12 cellular contexts compared by ENCODE assay signal in genomic region chr3:195119461-195120198, GRCh38.
A peak's percentile ranks its signal among the peaks of the same experiment; 100 is the strongest.
DNase-seq lines count a peak whose midpoint lies in the region; ATAC-seq and TF ChIP-seq lines count a peak whose summit lies in the region.
"Had no signal": no experiment of that assay in that cellular context is flagged by ENCODE, and none has a peak within 500 bp of the region (broad histone marks: within the 10 kb centered on the region; RNA-seq: fewer than 3 reads in every experiment).

No MANE protein-coding gene starts in this region.

- TF ChIP-seq CTCF in Caco-2 (IDR thresholded peaks at IDR 0.05; ENCODE audit: insufficient read depth in 1 of 2, low read depth in 1 of 2, low read length in 1 of 2, severe bottlenecking in 1 of 2, unreplicated experiment in 1 of 2) (no peak), PC-3 (conservative IDR thresholded peaks at IDR 0.05; ENCODE audit: low read depth, low read length) (no peak), fibroblast of lung (conservative IDR thresholded peaks at IDR 0.05 in 1 of 2, IDR thresholded peaks at IDR 0.05 in 1 of 2; ENCODE audit: low read depth in 1 of 2, low read length in 2 of 2) (no peak)

- H3K9me3 Mint-ChIP-seq in Caco-2 (ENCODE audit: unreplicated experiment): no peaks in the 10 kb centered on the region
- H3K9me3 Mint-ChIP-seq: activated B cell treated with CpG ODN at 0.5 μM for 24 hours; dendritic cell treated with granulocyte-macrophage colony-stimulating factor and Interleukin-4, amounts not matched to agents 40 ng/mL and 50 ng/mL, for 4 days had no signal

- H3K27me3 Mint-ChIP-seq in Caco-2 (ENCODE audit: insufficient read depth, unreplicated experiment): no peaks in the 10 kb centered on the region
- H3K27me3 Mint-ChIP-seq: activated B cell treated with CpG ODN at 0.5 μM for 24 hours; dendritic cell treated with granulocyte-macrophage colony-stimulating factor and Interleukin-4, amounts not matched to agents 40 ng/mL and 50 ng/mL, for 4 days had no signal

- POLR2A ChIA-PET in Caco-2 (lab: Charles Lee): interaction anchor here (0.6 kb wide), 1 partner anchor 49 kb away, joined by 3 read pairs; no protein-coding TSS in a partner anchor
- POLR2A ChIA-PET in PC-3 (lab: Charles Lee; ENCODE audit: unreplicated experiment): interaction anchor here (0.6 kb wide), 1 partner anchor 30 kb away, joined by 4 read pairs; no protein-coding TSS in a partner anchor

- peaks cover 25% of the 10 kb centered on the region for H3K4me1 Mint-ChIP-seq in Caco-2 (ENCODE audit: low read depth, unreplicated experiment)

- peak; percentile 47 for ATAC-seq in PC-3

- H4K20me1 ChIP-seq in PC-3 (ENCODE audit: low read length) (no peaks in the 10 kb centered on the region), fibroblast of lung (ENCODE audit: control insufficient read depth, extremely low read depth, insufficient read depth, low read length) (no peaks in the 10 kb centered on the region)

- no peaks in the 10 kb centered on the region for H3K9me3 ChIP-seq in Caco-2
- H3K9me3 ChIP-seq in PC-3 (ENCODE audit: low read length): no peaks in the 10 kb centered on the region
- H3K9me3 ChIP-seq in fibroblast of lung (ENCODE audit: control insufficient read depth, insufficient read depth, low read depth, low read length): no peaks in the 10 kb centered on the region

- DNase-seq in Caco-2: peak; percentile 51 to 80
- peak; percentile 63 for DNase-seq in PC-3
- DNase-seq in fibroblast of lung (ENCODE audit: low read depth in 2 of 2): peak; percentile 77 to 92
- peak; percentile 62 for DNase-seq in non-pigmented ciliary epithelial cell (ENCODE audit: low read depth)
- DNase-seq in ecto neural progenitor cell (ENCODE audit: low spot score): no peak
- no peak for DNase-seq in mesenteric fat pad (ENCODE audit: low spot score)
- no peak for DNase-seq in COLO829 (ENCODE audit: low spot score)
- DNase-seq in stimulated activated naive CD4-positive, alpha-beta T cell treated with Interleukin-2 at 50 U/mL for 16 hours (lab: John Stamatoyannopoulos, UW): no peak
- DNase-seq: activated B cell treated with CpG ODN at 0.5 μM for 24 hours, DND-41, MM.1S had no signal

- BruUV-seq in Caco-2 (replicated peaks; lab: Mats Ljungman, UMichigan): no TSS peak
- BruUV-seq in PC-3 (replicated peaks; lab: Mats Ljungman, UMichigan): no TSS peak

- H3K27ac ChIP-seq in PC-3 (ENCODE audit: low read length) (peak overlapping the region; percentile 81), fibroblast of lung (ENCODE audit: insufficient read depth, low read length) (peak overlapping the region; percentile 13)

- peak overlapping the region; percentile 94 for H3K27ac Mint-ChIP-seq in Caco-2 (ENCODE audit: unreplicated experiment)
- H3K27ac Mint-ChIP-seq: activated B cell treated with CpG ODN at 0.5 μM for 24 hours; dendritic cell treated with granulocyte-macrophage colony-stimulating factor and Interleukin-4, amounts not matched to agents 40 ng/mL and 50 ng/mL, for 4 days had no signal

- no peak overlapping the region for H2AFZ ChIP-seq in PC-3 (ENCODE audit: low read length)
- no peak overlapping the region for H2AFZ ChIP-seq in fibroblast of lung (ENCODE audit: low read length)

- intact Hi-C loops in Caco-2 (cut with micrococcal nuclease; ENCODE audit: unreplicated experiment) (loop anchor here (5.0 kb wide), 1 partner anchor 33 kb away; no protein-coding TSS in a partner anchor), PC-3 (cut with micrococcal nuclease) (loop anchor here (2.0 kb wide), 1 partner anchor 141 kb away; no protein-coding TSS in a partner anchor)

- H3K4me2 ChIP-seq in PC-3 (ENCODE audit: low read length): peak overlapping the region; percentile 24
- peak overlapping the region; percentile 8 for H3K4me2 ChIP-seq in fibroblast of lung (ENCODE audit: extremely low read depth, insufficient read depth, low read length)

- CTCF ChIA-PET in Caco-2 (lab: Charles Lee): interaction anchor here (0.6 to 0.9 kb wide), 3 partner anchors 9 to 437 kb away, joined by 3 to 8 read pairs (median 3); no protein-coding TSS in a partner anchor
- CTCF ChIA-PET in PC-3 (lab: Charles Lee): no interaction called here

- H3K9ac ChIP-seq in PC-3 (ENCODE audit: low read length): no peak overlapping the region
- no peak overlapping the region for H3K9ac ChIP-seq in fibroblast of lung (ENCODE audit: insufficient read depth, low read length)

- no peak overlapping the region for H3K4me3 ChIP-seq in Caco-2 (ENCODE audit: low read depth, low read length)
- H3K4me3 ChIP-seq in PC-3 (ENCODE audit: low read length): no peak overlapping the region
- H3K4me3 ChIP-seq in fibroblast of lung (replicated peaks in 1 of 4; ENCODE audit: control extremely low read depth in 1 of 4, insufficient read depth in 1 of 4, low read depth in 3 of 4, low read length in 4 of 4): no peak overlapping the region

- H3K4me3 Mint-ChIP-seq in Caco-2 (ENCODE audit: unreplicated experiment): peak overlapping the region; percentile 40
- H3K4me3 Mint-ChIP-seq: activated B cell treated with CpG ODN at 0.5 μM for 24 hours; dendritic cell treated with granulocyte-macrophage colony-stimulating factor and Interleukin-4, amounts not matched to agents 40 ng/mL and 50 ng/mL, for 4 days had no signal

- no peaks in the 10 kb centered on the region for H3F3A ChIP-seq in PC-3 (ENCODE audit: low read length, unreplicated experiment)

- H3K36me3 ChIP-seq in Caco-2 (ENCODE audit: control insufficient read depth, insufficient read depth, low read length) (no peaks in the 10 kb centered on the region), PC-3 (ENCODE audit: low read depth, low read length) (no peaks in the 10 kb centered on the region), fibroblast of lung (ENCODE audit: control insufficient read depth, insufficient read depth, low read length) (peaks cover 2% of the 10 kb centered on the region)

- H3K79me2 ChIP-seq in PC-3 (ENCODE audit: low read length) (no peaks in the 10 kb centered on the region), fibroblast of lung (ENCODE audit: control insufficient read depth, insufficient read depth, low read length) (no peaks in the 10 kb centered on the region)

- no peaks in the 10 kb centered on the region for H3K36me3 Mint-ChIP-seq in Caco-2 (ENCODE audit: insufficient read depth, unreplicated experiment)

- H3K27me3 ChIP-seq in Caco-2 (replicated peaks; ENCODE audit: control insufficient read depth, insufficient read depth, low read length) (no peaks in the 10 kb centered on the region), PC-3 (ENCODE audit: low read length) (no peaks in the 10 kb centered on the region), fibroblast of lung (ENCODE audit: control insufficient read depth, insufficient read depth, low read length) (no peaks in the 10 kb centered on the region)

- H3K9me2 ChIP-seq in PC-3 (replicated peaks; ENCODE audit: low read length): no peaks in the 10 kb centered on the region

- peaks cover 32% of the 10 kb centered on the region for H3K4me1 ChIP-seq in Caco-2
- H3K4me1 ChIP-seq in PC-3 (ENCODE audit: insufficient read depth, low read length): peaks cover 26% of the 10 kb centered on the region
- H3K4me1 ChIP-seq in fibroblast of lung (ENCODE audit: control insufficient read depth, extremely low read depth, insufficient read depth, low read length): peaks cover 4% of the 10 kb centered on the region

Comparison
In these comparisons a context has a peak if more than half of its experiments do, and no peak if none do; other contexts are left out.
1. DNase-seq: peak in Caco-2 (2 of 2), PC-3 (single experiment), fibroblast of lung (2 of 2) and non-pigmented ciliary epithelial cell (single experiment); none in ecto neural progenitor cell (single experiment), mesenteric fat pad (single experiment), COLO829 (single experiment) and stimulated activated naive CD4-positive, alpha-beta T cell treated with Interleukin-2 at 50 U/mL for 16 hours (single experiment).